In genomic region chr12:132886529-132887477, GRCh38 we compare ENCODE assay signal across 8 cellular contexts. TPM values are rescaled to one million over a fixed set of nuclear protein-coding genes. Genes with fewer than 3 reads are reported as not detected.
DNase-seq lines count a peak whose midpoint lies in the region; ATAC-seq and TF ChIP-seq lines count a peak whose summit lies in the region.

No MANE protein-coding gene starts in this region.

- H3K4me1 ChIP-seq in testis, result peaks cover 7% of the 10 kb centered on the region

- H3K27me3 ChIP-seq in testis, result no peaks in the 10 kb centered on the region

- peak overlapping the region; percentile 100 for H3K27ac Mint-ChIP-seq in HFFc6
- H3K27ac Mint-ChIP-seq in MCF 10A (ENCODE audit: low read depth, unreplicated experiment), result peak overlapping the region; percentile 100

- H3K9me3 ChIP-seq in testis, result no peaks in the 10 kb centered on the region

- no peak for TF ChIP-seq POLR2A in testis (IDR thresholded peaks at IDR 0.05)

- ATAC-seq in left lobe of liver, result no peak

- peaks cover 11% of the 10 kb centered on the region for H3K4me1 Mint-ChIP-seq in HFFc6 (ENCODE audit: low read depth)
- H3K4me1 Mint-ChIP-seq in MCF 10A (ENCODE audit: insufficient read depth, unreplicated experiment), result no peaks in the 10 kb centered on the region

- POLR2A ChIA-PET in MCF 10A (lab: Yijun Ruan, JAX), result interaction anchor here (0.7 to 1.0 kb wide), 5 partner anchors 58 to 294 kb away, joined by 3 to 5 read pairs (median 5); partner anchors contain the start of genes GOLGA3, ZNF10, ZNF26 and ZNF268

- DNase-seq in NCI-H524 (lab: John Stamatoyannopoulos, UW), result peak; percentile 34 to 37
- DNase-seq in NCI-H524 treated with DMSO at 0.1 percent for 48 hours (lab: John Stamatoyannopoulos, UW), result no peak
- no peak for DNase-seq in HFFc6
- DNase-seq in NCI-H2171 treated with DMSO at 0.1 percent for 48 hours (lab: John Stamatoyannopoulos, UW), result peak; percentile 54
- no peak for DNase-seq in MCF 10A (ENCODE audit: unreplicated experiment)
- peak; percentile 52 for DNase-seq in left lobe of liver (ENCODE audit: low spot score)
- no peak for DNase-seq in testis
- DNase-seq in globus pallidus (ENCODE audit: low spot score), result no peak

- H3K4me3 Mint-ChIP-seq in HFFc6 (peak overlapping the region; percentile 98), MCF 10A (ENCODE audit: unreplicated experiment) (peak overlapping the region; percentile 99)

- H3K9me3 Mint-ChIP-seq in HFFc6, result peaks cover 61% of the 10 kb centered on the region
- H3K9me3 Mint-ChIP-seq in MCF 10A (ENCODE audit: unreplicated experiment), result peaks cover 15% of the 10 kb centered on the region

- H3K36me3 ChIP-seq in testis (ENCODE audit: low read depth, missing control alignments), result no peaks in the 10 kb centered on the region

- TF ChIP-seq CTCF in HFFc6 (IDR thresholded peaks at IDR 0.05), result no peak
- TF ChIP-seq CTCF in MCF 10A (IDR thresholded peaks at IDR 0.05; ENCODE audit: unreplicated experiment), result no peak
- no peak for TF ChIP-seq CTCF in testis (IDR thresholded peaks at IDR 0.05)

- no peaks in the 10 kb centered on the region; the same call in 1 of the 2 replicates for H3K27me3 Mint-ChIP-seq in HFFc6 (ENCODE audit: insufficient read depth)
- H3K27me3 Mint-ChIP-seq in MCF 10A (ENCODE audit: insufficient read depth, unreplicated experiment), result no peaks in the 10 kb centered on the region

- H3K36me3 Mint-ChIP-seq in HFFc6 (ENCODE audit: low read depth) (peaks cover 72% of the 10 kb centered on the region), MCF 10A (ENCODE audit: insufficient read depth, unreplicated experiment) (peaks cover 44% of the 10 kb centered on the region)

- 7 to 20% methylated on average over 19 to 46 of the region's 64 CpGs for WGBS in testis, 2 donors

- CTCF ChIA-PET in MCF 10A (lab: Yijun Ruan, JAX), result interaction anchor here (0.7 kb wide), 1 partner anchor 10 kb away, joined by 5 read pairs; no protein-coding TSS in a partner anchor

- TSS peak; percentile 56 for BruUV-seq in MCF 10A (replicated peaks; lab: Mats Ljungman, UMichigan)

- peak overlapping the region; percentile 75 to 89 for H3K4me3 ChIP-seq in testis

- H3K27ac ChIP-seq in testis, result peak overlapping the region in 1 of 2 donors; percentile 94

- intact Hi-C loops in MCF 10A (cut with micrococcal nuclease), result loop anchor here (1.0 to 5.0 kb wide), 2 partner anchors 150 to 193 kb away; partner anchors contain the start of genes ZNF140 and ZNF84
- intact Hi-C loops in testis (cut with DNase I; ENCODE audit: low total_unique reads), result no loop called here

RNA-seq across cellular contexts. Expression of gene CHFR, which starts 0.6 kb away (rescaled TPM):
- total RNA-seq in HFFc6 (2021; fragmentation: NEBNext Ultra II Directional; extraction: Animal tissue kit (Norgen Biotek cat#: 25700)), result 10 to 100 TPM; 23.1 to 30.0 (median 26.2) TPM
- total RNA-seq in MCF 10A (2022) (41.0 and 42.4 TPM in 2 replicates), left lobe of liver (14.2 TPM), testis (100 to 1,000 TPM in 1 of 2 donors, 10 to 100 TPM in 1; 89.6 to 100 TPM)
- 62.2 TPM for polyA plus RNA-seq in testis (ENCODE audit: insufficient read depth, low read depth, low replicate concordance)

RNA-seq across cellular contexts. Expression of gene GOLGA3, which starts 58.1 kb away (rescaled TPM):
- 100 to 1,000 TPM; 108 to 121 (median 115) TPM for total RNA-seq in HFFc6 (2021; fragmentation: NEBNext Ultra II Directional; extraction: Animal tissue kit (Norgen Biotek cat#: 25700))
- total RNA-seq in MCF 10A (2022), result 94.9 and 116 TPM in 2 replicates
- 22.9 TPM for total RNA-seq in left lobe of liver
- total RNA-seq in testis, result 10 to 100 TPM; 72.3 to 95.2 TPM
- 30.4 TPM for polyA plus RNA-seq in testis (ENCODE audit: insufficient read depth, low read depth, low replicate concordance)

Comparison
In these comparisons a context has a peak if more than half of its experiments do, and no peak if none do; other contexts are left out.
1. DNase-seq: peak in NCI-H524 (2 of 2), NCI-H2171 treated with DMSO at 0.1 percent for 48 hours (single experiment) and left lobe of liver (single experiment); none in NCI-H524 treated with DMSO at 0.1 percent for 48 hours (single experiment), HFFc6 (single experiment), MCF 10A (single experiment), testis (single experiment) and globus pallidus (single experiment).